ENCODE assay signal across 9 cellular contexts in the genomic region with DNA sequence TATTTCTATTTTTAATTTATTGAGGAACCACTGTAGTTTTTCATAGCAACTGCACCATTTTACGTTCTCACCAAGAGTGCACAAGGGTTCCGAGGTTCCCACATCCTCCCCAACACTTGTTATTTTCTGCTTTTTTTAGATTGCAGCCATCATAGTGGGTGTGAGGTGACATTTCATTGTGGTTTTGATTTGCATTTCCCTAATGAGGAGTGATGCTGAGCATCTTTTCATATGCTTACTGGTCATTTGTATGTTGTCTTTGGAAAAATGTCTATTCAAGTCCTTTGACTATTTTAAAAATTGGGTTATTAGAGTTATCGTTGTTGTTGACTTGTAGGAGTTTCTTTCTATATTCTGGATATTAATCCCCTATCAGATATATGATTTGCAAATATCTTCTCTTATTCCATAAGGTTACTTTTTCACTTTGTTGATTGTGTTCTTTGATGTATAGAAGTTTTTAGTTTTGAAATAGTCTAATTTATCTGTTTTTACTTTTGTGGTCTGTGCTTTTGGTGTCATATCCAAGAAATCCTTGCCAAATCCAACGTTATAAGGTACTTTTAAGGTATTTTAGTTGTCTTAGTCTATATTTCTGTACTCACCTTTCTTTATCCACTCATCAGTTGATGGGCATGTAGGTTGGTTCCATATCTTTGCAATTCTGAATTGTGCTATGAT. TPM values are rescaled to one million over a fixed set of nuclear protein-coding genes. Genes with fewer than 3 reads are reported as not detected.
A peak's percentile ranks its signal among the peaks of the same experiment; 100 is the strongest.
DNase-seq lines count a peak whose midpoint lies in the region; FAIRE-seq and TF ChIP-seq lines count a peak whose summit lies in the region.
"Had no signal": no experiment of that assay in that cellular context is flagged by ENCODE, and none has a peak within 500 bp of the region (broad histone marks: within the 10 kb centered on the region; RNA-seq: fewer than 3 reads in every experiment).

No MANE protein-coding gene starts in this region.

- H3K27me3 ChIP-seq in transverse colon, result no peaks in the 10 kb centered on the region

- peak overlapping the region; percentile 10 to 39 for H3K4me3 ChIP-seq in kidney (ENCODE audit: low read length in 2 of 2)
- peak overlapping the region in 1 of 4 donors; percentile 81 for H3K4me3 ChIP-seq in transverse colon

- TF ChIP-seq POLR2A in transverse colon (IDR thresholded peaks at IDR 0.05), result no peak

- no peaks in the 10 kb centered on the region for H3K27me3 Mint-ChIP-seq in activated naive CD4-positive, alpha-beta T cell treated with anti-CD3 and anti-CD28 coated beads, Interleukin-2, amount 50 U/mL, for 24 hours
- no peaks in the 10 kb centered on the region for H3K27me3 Mint-ChIP-seq in progenitor cell of endocrine pancreas

- TF ChIP-seq EP300 in transverse colon (IDR thresholded peaks at IDR 0.05; ENCODE audit: low read depth), result no peak

- H3K9me3 Mint-ChIP-seq in activated naive CD4-positive, alpha-beta T cell treated with anti-CD3 and anti-CD28 coated beads, Interleukin-2, amount 50 U/mL, for 24 hours, result no peaks in the 10 kb centered on the region
- H3K9me3 Mint-ChIP-seq in progenitor cell of endocrine pancreas (ENCODE audit: low read depth), result no peaks in the 10 kb centered on the region

- peak overlapping the region; percentile 14 to 52 for H3K9ac ChIP-seq in kidney (ENCODE audit: low read length in 2 of 2)

- peaks cover 93% of the 10 kb centered on the region for H3K4me1 Mint-ChIP-seq in activated naive CD4-positive, alpha-beta T cell treated with anti-CD3 and anti-CD28 coated beads, Interleukin-2, amount 50 U/mL, for 24 hours
- peaks cover 16% of the 10 kb centered on the region for H3K4me1 Mint-ChIP-seq in progenitor cell of endocrine pancreas (ENCODE audit: low read depth)

- FAIRE-seq in kidney (lab: Jason Lieb, UNC), result no peak

- peaks cover 9% of the 10 kb centered on the region for H3K36me3 Mint-ChIP-seq in activated naive CD4-positive, alpha-beta T cell treated with anti-CD3 and anti-CD28 coated beads, Interleukin-2, amount 50 U/mL, for 24 hours
- peaks cover 3% of the 10 kb centered on the region for H3K36me3 Mint-ChIP-seq in progenitor cell of endocrine pancreas (ENCODE audit: insufficient read depth)

- DNase-seq in activated naive CD4-positive, alpha-beta T cell treated with Interleukin-2 at 50 U/mL for 16 hours, result peak; percentile 37
- no peak for DNase-seq in activated naive CD4-positive, alpha-beta T cell treated with anti-CD3 and anti-CD28 coated beads, Interleukin-2, amount 50 U/mL, for 16 hours
- DNase-seq in kidney, result no peak
- peak; percentile 32 for DNase-seq in transverse colon
- DNase-seq in NCI-H2107 treated with DMSO at 0.1 percent for 48 hours (lab: John Stamatoyannopoulos, UW; ENCODE audit: unreplicated experiment), result no peak
- DNase-seq in progenitor cell of endocrine pancreas (ENCODE audit: low spot score, unreplicated experiment), result no peak
- no peak for DNase-seq in NCI-H2196 treated with DMSO at 0.1 percent for 48 hours (lab: John Stamatoyannopoulos, UW; ENCODE audit: unreplicated experiment)
- DNase-seq: glutamatergic neuron had no signal

- H3K27ac Mint-ChIP-seq in activated naive CD4-positive, alpha-beta T cell treated with anti-CD3 and anti-CD28 coated beads, Interleukin-2, amount 50 U/mL, for 24 hours, result peak overlapping the region; percentile 91
- no peak overlapping the region for H3K27ac Mint-ChIP-seq in progenitor cell of endocrine pancreas

- intact Hi-C loops in kidney (cut with DNase I) (no loop called here), transverse colon (cut with DNase I; ENCODE audit: low total_unique reads) (no loop called here)

- peak overlapping the region; percentile 19 to 59 for H3K27ac ChIP-seq in kidney (ENCODE audit: low read depth in 2 of 2, low read length in 2 of 2)
- peak overlapping the region; percentile 100 for H3K27ac ChIP-seq in transverse colon

- TF ChIP-seq CTCF in kidney (IDR thresholded peaks at IDR 0.05; ENCODE audit: borderline replicate concordance, extremely low read depth, insufficient read depth) (no peak), transverse colon (IDR thresholded peaks at IDR 0.05) (no peak), progenitor cell of endocrine pancreas (IDR thresholded peaks at IDR 0.05; ENCODE audit: unreplicated experiment) (no peak)

- in situ Hi-C loops in transverse colon (cut with MboI; ENCODE audit: low pct_ligation_motif_present in 1 of 4, low pct_unique_long_range_greater_than_20kb in 1 of 4, low sequenced_read_pairs in 3 of 4), result no loop called here

- H3K4me3 Mint-ChIP-seq in activated naive CD4-positive, alpha-beta T cell treated with anti-CD3 and anti-CD28 coated beads, Interleukin-2, amount 50 U/mL, for 24 hours, result peak overlapping the region; percentile 61
- H3K4me3 Mint-ChIP-seq in progenitor cell of endocrine pancreas (ENCODE audit: low read depth), result no peak overlapping the region

- peaks cover 36 to 38% of the 10 kb centered on the region in 2 donors for H3K4me1 ChIP-seq in kidney (ENCODE audit: control insufficient read depth in 1 of 2, insufficient read depth in 1 of 2, low read depth in 1 of 2, low read length in 2 of 2)
- peaks cover 27 to 99% (median 51%) of the 10 kb centered on the region in 4 donors for H3K4me1 ChIP-seq in transverse colon

- H3K9me3 ChIP-seq in kidney (ENCODE audit: control insufficient read depth in 1 of 2, low read length in 2 of 2), result no peaks in the 10 kb centered on the region
- H3K9me3 ChIP-seq in transverse colon, result no peaks in the 10 kb centered on the region

- peaks cover 20 to 35% of the 10 kb centered on the region in 2 donors for H3K36me3 ChIP-seq in kidney (ENCODE audit: control insufficient read depth in 1 of 2, insufficient read depth in 2 of 2, low read length in 2 of 2)
- H3K36me3 ChIP-seq in transverse colon, result peaks cover 0 to 26% (median 13%) of the 10 kb centered on the region in 4 donors

- WGBS in transverse colon (ENCODE audit: low coverage in 1 of 2), 2 donors, result 44 to 45% methylated on average over 4 of the region's 4 CpGs

RNA-seq across cellular contexts. Expression of gene NEAT1, which starts 9.0 kb away (rescaled TPM):
- 1,006 TPM for total RNA-seq in kidney
- polyA plus RNA-seq in kidney (ENCODE audit: insufficient read depth, low read depth, low replicate concordance), result 595 TPM
- total RNA-seq in transverse colon, result 100 to 1,000 TPM; 370 to 782 (median 680) TPM
- total RNA-seq in progenitor cell of endocrine pancreas, result 78.8 and 99.9 TPM in 2 replicates

RNA-seq across cellular contexts. Expression of gene FRMD8, which starts 45.2 kb away (rescaled TPM):
- total RNA-seq in kidney, result 41.3 TPM
- polyA plus RNA-seq in kidney (ENCODE audit: insufficient read depth, low read depth, low replicate concordance), result 9.4 TPM
- total RNA-seq in transverse colon, result 100 to 1,000 TPM in 3 of 4 donors, 10 to 100 TPM in 1; 64.3 to 164 (median 128) TPM
- total RNA-seq in progenitor cell of endocrine pancreas, result 27.3 and 27.5 TPM in 2 replicates

RNA-seq across cellular contexts. Expression of gene SLC25A45, which starts 49.1 kb away (rescaled TPM):
- total RNA-seq in kidney, result 14.7 TPM
- 4.1 TPM for polyA plus RNA-seq in kidney (ENCODE audit: insufficient read depth, low read depth, low replicate concordance)
- 1 to 10 TPM; 2.2 to 5.6 (median 5.2) TPM for total RNA-seq in transverse colon
- 4.0 and 5.3 TPM in 2 replicates for total RNA-seq in progenitor cell of endocrine pancreas

Comparison
In these comparisons a context has a peak if more than half of its experiments do, and no peak if none do; other contexts are left out.
1. DNase-seq: peak in activated naive CD4-positive, alpha-beta T cell treated with Interleukin-2 at 50 U/mL for 16 hours (single experiment) and transverse colon (single experiment); none in activated naive CD4-positive, alpha-beta T cell treated with anti-CD3 and anti-CD28 coated beads, Interleukin-2, amount 50 U/mL, for 16 hours (single experiment), kidney (single experiment), NCI-H2107 treated with DMSO at 0.1 percent for 48 hours (single experiment), progenitor cell of endocrine pancreas (single experiment) and NCI-H2196 treated with DMSO at 0.1 percent for 48 hours (single experiment).